ENCODE assay signal across 1 cellular context in genomic region chr19:2328401-2329161, GRCh38.
A peak's percentile ranks its signal among the peaks of the same experiment; 100 is the strongest.
TF ChIP-seq lines count a peak whose summit lies in the region.

Gene LSM7 (minus strand): TSS chr19:2328586. CDS start chr19:2328566, 20 bp downstream.
Gene SPPL2B (plus strand): TSS chr19:2328684. CDS start chr19:2328710, 26 bp downstream.

TF ChIP-seq in HepG2, 621 proteins besides CTCF, POLR2A, EP300 and RAD21 (continued from another document and continues in another):
- TF ChIP-seq ZNF142 (CRISPR knock-in tag; IDR thresholded peaks at IDR 0.05) (peak; percentile 46; the same call in 1 of the 2 replicates), DR1 (CRISPR knock-in tag; IDR thresholded peaks at IDR 0.05) (peak; percentile 54; the same call in 1 of the 2 replicates), ZBTB7B (CRISPR knock-in tag; IDR thresholded peaks at IDR 0.05) (no peak), SMC3 (IDR thresholded peaks at IDR 0.05; ENCODE audit: low read length) (no peak), PHB2 (IDR thresholded peaks at IDR 0.05; ENCODE audit: partially characterized antibody) (no peak), ZNF563 (CRISPR knock-in tag; IDR thresholded peaks at IDR 0.05) (peak; percentile 22; the same call in 1 of the 2 replicates), ZMAT5 (CRISPR knock-in tag; IDR thresholded peaks at IDR 0.05; ENCODE audit: borderline replicate concordance, low read depth) (no peak), ZNF674 (CRISPR knock-in tag; IDR thresholded peaks at IDR 0.05; ENCODE audit: low read depth) (0 out of 2 replicates have a peak, but pooled peaks have one; percentile 86), ZNF790 (CRISPR knock-in tag; IDR thresholded peaks at IDR 0.05; ENCODE audit: borderline replicate concordance) (no peak; the same call in 1 of the 2 replicates), KDM6A (CRISPR knock-in tag; IDR thresholded peaks at IDR 0.05; ENCODE audit: low read depth) (no peak), SIX4 (CRISPR knock-in tag; IDR thresholded peaks at IDR 0.05) (no peak), MXD1 (CRISPR knock-in tag; IDR thresholded peaks at IDR 0.05) (peak; percentile 54; the same call in 1 of the 2 replicates), MTA1 (CRISPR knock-in tag; IDR thresholded peaks at IDR 0.05; ENCODE audit: borderline replicate concordance) (no peak), ZBTB1 (CRISPR knock-in tag; IDR thresholded peaks at IDR 0.05; ENCODE audit: borderline replicate concordance) (no peak), ZNF44 (CRISPR knock-in tag; IDR thresholded peaks at IDR 0.05) (no peak), ZBTB21 (CRISPR knock-in tag; IDR thresholded peaks at IDR 0.05) (no peak), ZNF337 (CRISPR knock-in tag; IDR thresholded peaks at IDR 0.05; ENCODE audit: borderline replicate concordance, low read depth) (no peak), ZFAT (CRISPR knock-in tag; conservative IDR thresholded peaks at IDR 0.05) (no peak; the same call in 1 of the 2 replicates), ZNF776 (CRISPR knock-in tag; IDR thresholded peaks at IDR 0.05) (no peak), TGIF2 (CRISPR knock-in tag; IDR thresholded peaks at IDR 0.05) (peak; percentile 52; the same call in 1 of the 2 replicates), ATF3 (CRISPR knock-in tag; IDR thresholded peaks at IDR 0.05) (peak; percentile 36; the same call in 1 of the 2 replicates), SAFB2 (CRISPR knock-in tag; IDR thresholded peaks at IDR 0.05; ENCODE audit: borderline replicate concordance, low read depth) (0 out of 2 replicates have a peak, but pooled peaks have one; percentile 17), HOXA3 (CRISPR knock-in tag; IDR thresholded peaks at IDR 0.05) (peak; percentile 95), ZBTB10 (CRISPR knock-in tag; IDR thresholded peaks at IDR 0.05; ENCODE audit: borderline replicate concordance) (no peak), KLF16 (CRISPR knock-in tag; IDR thresholded peaks at IDR 0.05) (peak in 1 of 2 experiments; percentile 70; a peak in 1 of 4 replicates), PRDM10 (CRISPR knock-in tag; IDR thresholded peaks at IDR 0.05; ENCODE audit: low read depth) (no peak), ZBTB20 (CRISPR knock-in tag; IDR thresholded peaks at IDR 0.05; ENCODE audit: borderline replicate concordance, low read depth) (peak; percentile 62; the same call in 1 of the 2 replicates), CENPX (CRISPR knock-in tag; IDR thresholded peaks at IDR 0.05) (no peak), KIAA2018 (CRISPR knock-in tag; IDR thresholded peaks at IDR 0.05; ENCODE audit: borderline replicate concordance) (no peak)
